Comparison of ENCODE assay signal across 8 cellular contexts in genomic region chr15:31372635-31373091, GRCh38. TPM values are rescaled to one million over a fixed set of nuclear protein-coding genes. Genes with fewer than 3 reads are reported as not detected.
DNase-seq lines count a peak whose midpoint lies in the region; FAIRE-seq lines count a peak whose summit lies in the region.

No MANE protein-coding gene starts in this region.

- in situ Hi-C loops in SK-MEL-5 (cut with HindIII; ENCODE audit: low pct_unique_long_range_greater_than_20kb, low sequenced_read_pairs): no loop called here

- no peak for FAIRE-seq in RCC 7860 (lab: Jason Lieb, UNC)

- intact Hi-C loops in posterior cingulate gyrus (cut with DNase I): no loop called here

- DNase-seq in EH (ENCODE audit: low read depth) (peak; percentile 93), SK-MEL-5 (ENCODE audit: low read depth, low spot score) (peak; percentile 25), glomerular visceral epithelial cell (ENCODE audit: extremely low spot score) (peak; percentile 34), posterior cingulate gyrus (peak in 7 of 10 donors; percentile 28 to 92 (median 63)), UCSD-AML1 (lab: John Stamatoyannopoulos, UW; ENCODE audit: unreplicated experiment) (no peak), superior temporal gyrus (ENCODE audit: extremely low spot score) (no peak), RCC 7860 (ENCODE audit: low spot score) (no peak), NCI-H1092 (lab: John Stamatoyannopoulos, UW) (no peak)

RNA-seq across cellular contexts. Expression of gene KLF13, which starts 46.0 kb away (rescaled TPM):
- 16.8 and 17.3 TPM in 2 replicates for total RNA-seq in SK-MEL-5 (2014; rRNA removed; shearing (Covaris generic))
- polyA plus RNA-seq in SK-MEL-5 (2015; cell fraction: cytosol; rRNA removed): 14.7 and 18.7 TPM in 2 replicates
- 6.1 and 16.9 TPM in 2 replicates for polyA plus RNA-seq in SK-MEL-5 (2015; cell fraction: nucleus; rRNA removed)

Comparison
In these comparisons a context has a peak if more than half of its experiments do, and no peak if none do; other contexts are left out.
1. DNase-seq: peak in EH (single experiment), SK-MEL-5 (single experiment), glomerular visceral epithelial cell (single experiment) and posterior cingulate gyrus (7 of 10); none in UCSD-AML1 (single experiment), superior temporal gyrus (single experiment), RCC 7860 (single experiment) and NCI-H1092 (single experiment).